8 cellular contexts compared by ENCODE assay signal in the genomic region with DNA sequence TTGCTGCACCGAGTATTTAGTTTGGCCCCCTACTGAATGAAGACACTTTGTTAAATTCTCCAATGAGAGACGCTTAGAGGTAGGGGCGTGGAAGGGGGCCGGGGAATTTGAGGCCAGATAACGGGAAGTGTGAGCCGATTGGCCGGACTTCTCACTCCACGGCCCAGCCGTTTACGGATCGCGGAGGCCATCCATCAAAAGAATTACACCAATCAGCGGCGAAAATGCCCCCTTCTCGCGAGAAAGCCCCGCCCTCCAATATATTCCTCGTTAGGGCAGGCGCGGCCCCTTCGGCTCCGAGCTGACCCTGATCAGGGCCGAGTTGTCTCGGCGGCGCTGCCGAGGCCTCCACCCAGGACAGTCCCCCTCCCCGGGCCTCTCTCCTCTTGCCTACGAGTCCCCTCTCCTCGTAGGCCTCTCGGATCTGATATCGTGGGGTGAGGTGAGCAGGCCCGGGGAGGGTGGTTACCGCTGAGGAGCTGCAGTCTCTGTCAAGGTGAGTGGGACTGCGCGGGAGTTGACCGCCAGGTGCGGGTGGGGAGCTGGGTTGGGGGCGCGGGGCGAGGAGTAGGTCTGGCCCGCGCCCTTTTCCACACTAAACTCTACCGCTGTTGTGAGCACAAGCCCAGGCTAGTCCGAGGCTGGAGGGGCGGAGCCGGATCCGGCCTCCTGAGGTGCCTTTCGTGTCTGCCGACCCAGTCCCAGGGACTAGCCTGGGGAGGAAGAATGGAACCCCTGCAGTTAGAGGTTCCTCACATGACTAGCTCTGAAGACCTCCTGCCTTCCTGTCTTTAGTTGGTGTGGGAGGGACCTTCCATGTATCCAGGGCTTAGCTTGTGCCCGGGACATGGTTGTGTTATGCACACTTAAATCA. TPM values are rescaled to one million over a fixed set of nuclear protein-coding genes. Genes with fewer than 3 reads are reported as not detected.
A peak's percentile ranks its signal among the peaks of the same experiment; 100 is the strongest.
DNase-seq lines count a peak whose midpoint lies in the region; ATAC-seq and TF ChIP-seq lines count a peak whose summit lies in the region.

A gene with protein sequence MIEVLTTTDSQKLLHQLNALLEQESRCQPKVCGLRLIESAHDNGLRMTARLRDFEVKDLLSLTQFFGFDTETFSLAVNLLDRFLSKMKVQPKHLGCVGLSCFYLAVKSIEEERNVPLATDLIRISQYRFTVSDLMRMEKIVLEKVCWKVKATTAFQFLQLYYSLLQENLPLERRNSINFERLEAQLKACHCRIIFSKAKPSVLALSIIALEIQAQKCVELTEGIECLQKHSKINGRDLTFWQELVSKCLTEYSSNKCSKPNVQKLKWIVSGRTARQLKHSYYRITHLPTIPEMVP (plus strand): TSS at position 287 of the 874 bp plus-strand sequence. CDS start 1,662 bp downstream, outside the sequence.

- H3K9me3 ChIP-seq in Peyer's patch (no peaks in the 10 kb centered on the region), esophagus (ENCODE audit: control insufficient read depth in 2 of 2, insufficient read depth in 1 of 2, low read depth in 1 of 2, low read length in 1 of 2) (no peaks in the 10 kb centered on the region), mucosa of stomach (ENCODE audit: control insufficient read depth, low read length) (no peaks in the 10 kb centered on the region)

- H3K4me3 ChIP-seq in Peyer's patch (peak within 1 kb of the TSS; percentile 68 to 77 (median 74)), esophagus (ENCODE audit: low read depth in 1 of 2, low read length in 2 of 2) (peak within 1 kb of the TSS; percentile 80 to 100), mucosa of stomach (ENCODE audit: low read length) (peak within 1 kb of the TSS; percentile 87)

- peak in 2 of 6 experiments; percentile 7 to 14 for TF ChIP-seq CTCF in Peyer's patch (IDR thresholded peaks at IDR 0.05)

- in situ Hi-C loops in KBM-7 (cut with MboI; ENCODE audit: low pct_unique_long_range_greater_than_20kb, low sequenced_read_pairs), result no loop called here

- peaks cover 0 to 16% (median 4%) of the 10 kb centered on the region in 4 donors for H3K4me1 ChIP-seq in Peyer's patch
- H3K4me1 ChIP-seq in esophagus (ENCODE audit: control insufficient read depth in 2 of 2, insufficient read depth in 2 of 2, low read length in 1 of 2), result no peaks in the 10 kb centered on the region
- H3K4me1 ChIP-seq in mucosa of stomach (ENCODE audit: control insufficient read depth, insufficient read depth, low read length), result peaks cover 36% of the 10 kb centered on the region

- 0 to 1% methylated on average over 47 to 51 of the region's 51 CpGs for WGBS in esophagus, 2 donors

- no peaks in the 10 kb centered on the region for H3K27me3 ChIP-seq in Peyer's patch
- no peaks in the 10 kb centered on the region for H3K27me3 ChIP-seq in esophagus (ENCODE audit: control insufficient read depth in 1 of 2, insufficient read depth in 2 of 2, low read length in 2 of 2)
- no peaks in the 10 kb centered on the region for H3K27me3 ChIP-seq in mucosa of stomach (ENCODE audit: control insufficient read depth, insufficient read depth, low read length)

- DNase-seq in DMS53 (lab: John Stamatoyannopoulos, UW) (peak; percentile 98), KBM-7 (peak; percentile 99), Peyer's patch (peak; percentile 93 to 98 (median 95))
- peak; percentile 91 for DNase-seq in activated T-cell treated with anti-CD3 and anti-CD28 coated beads, Interleukin-2, amount 50 U/mL, for 48 hours
- peak; percentile 66 to 75 for DNase-seq in stimulated activated CD8-positive, alpha-beta memory T cell treated with anti-CD3 and anti-CD28 coated beads, Interleukin-7, amount 100 ng/mL, for 1 hour (ENCODE audit: low read depth in 2 of 2)

- peak within 1 kb of the TSS; percentile 80 to 93 (median 88) for H3K27ac ChIP-seq in Peyer's patch
- peak within 1 kb of the TSS; percentile 82 to 96 for H3K27ac ChIP-seq in esophagus (ENCODE audit: low read depth in 2 of 2, low read length in 1 of 2)

- peaks cover 0 to 14% (median 0%) of the 10 kb centered on the region in 3 donors for H3K36me3 ChIP-seq in Peyer's patch
- no peaks in the 10 kb centered on the region for H3K36me3 ChIP-seq in esophagus (ENCODE audit: control insufficient read depth in 2 of 2, insufficient read depth in 2 of 2, low read length in 1 of 2)
- H3K36me3 ChIP-seq in mucosa of stomach (ENCODE audit: control insufficient read depth, insufficient read depth, low read length), result peaks cover 4% of the 10 kb centered on the region

- ATAC-seq in GM21717 (IDR thresholded peaks at IDR 0.05; ENCODE audit: unreplicated experiment), result peak; percentile 99

- H3K9ac ChIP-seq in mucosa of stomach (ENCODE audit: low read length), result peak within 1 kb of the TSS; percentile 99

- peak; percentile 87 to 89 for TF ChIP-seq POLR2A in Peyer's patch (IDR thresholded peaks at IDR 0.05)

RNA-seq across cellular contexts. Expression of the gene that starts here (rescaled TPM):
- 100 to 1,000 TPM; 213 to 306 (median 246) TPM for total RNA-seq in Peyer's patch
- 10 to 100 TPM; 38.1 to 48.3 TPM for polyA plus RNA-seq in esophagus

Comparison
In these comparisons a context has a peak if more than half of its experiments do, and no peak if none do; other contexts are left out.
1. Peak in every context shown above with its lines: DNase-seq, ATAC-seq, H3K4me3 ChIP-seq and H3K27ac ChIP-seq.